18 cellular contexts compared by ENCODE assay signal in the genomic region with DNA sequence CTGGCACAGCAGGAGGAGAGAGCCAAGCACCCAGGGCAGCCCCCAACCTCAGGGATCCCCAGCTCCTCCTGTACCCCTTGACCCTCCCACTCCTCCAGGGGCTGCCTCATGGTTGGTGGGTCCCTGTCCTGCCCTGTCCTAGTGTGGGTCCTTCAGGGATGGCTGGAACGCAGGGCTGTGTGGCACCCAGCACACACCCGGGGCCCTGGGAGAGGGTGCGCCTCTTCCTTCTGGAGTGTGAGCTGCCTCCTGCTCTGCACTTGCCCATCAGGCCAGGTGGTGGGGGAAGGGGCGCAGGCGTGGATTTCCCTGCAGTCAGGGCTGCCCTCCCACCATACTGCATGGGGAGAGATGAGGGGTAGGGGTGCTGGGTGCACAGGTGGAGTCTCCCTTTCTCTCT. TPM values are rescaled to one million over a fixed set of nuclear protein-coding genes. Genes with fewer than 3 reads are reported as not detected.
A peak's percentile ranks its signal among the peaks of the same experiment; 100 is the strongest.
DNase-seq lines count a peak whose midpoint lies in the region; ATAC-seq and TF ChIP-seq lines count a peak whose summit lies in the region.
"Had no signal": no experiment of that assay in that cellular context is flagged by ENCODE, and none has a peak within 500 bp of the region (broad histone marks: within the 10 kb centered on the region; RNA-seq: fewer than 3 reads in every experiment).

No MANE protein-coding gene starts in this region.

- no peaks in the 10 kb centered on the region for H3K79me2 ChIP-seq in SK-N-SH (ENCODE audit: insufficient read depth)

- H3K4me1 ChIP-seq in mesenchymal stem cell (ENCODE audit: control insufficient read depth, insufficient read depth, low read depth, low read length) (peaks cover 5% of the 10 kb centered on the region), SK-N-SH (ENCODE audit: control insufficient read depth in 1 of 2, insufficient read depth in 2 of 2, low read depth in 1 of 2, low read length in 1 of 2) (peaks cover 0 to 3% of the 10 kb centered on the region in 2 experiments; a peak in 1 of 4 replicates)
- H3K4me1 ChIP-seq: SJSA1 had no signal

- no peak overlapping the region for H3K4me3 Mint-ChIP-seq in stimulated activated naive B cell treated with anti-CD40 and anti-IgM and Interleukin-4, amounts not matched to agents 10 μg/mL and 1 μg/mL and 100 μg/mL, for 72 hours
- H3K4me3 Mint-ChIP-seq: CD4-positive, alpha-beta memory T cell had no signal

- peaks cover 22% of the 10 kb centered on the region for H3K9me3 ChIP-seq in mesenchymal stem cell (ENCODE audit: control insufficient read depth, low read length)
- H3K9me3 ChIP-seq in SK-N-SH, result no peaks in the 10 kb centered on the region; the same call in 1 of the 2 replicates

- TF ChIP-seq CTCF in RWPE1 (conservative IDR thresholded peaks at IDR 0.05; ENCODE audit: low read depth) (no peak), SK-N-SH (IDR thresholded peaks at IDR 0.05) (no peak)

- H2AK5ac ChIP-seq in mesenchymal stem cell (ENCODE audit: low read length, severe bottlenecking), result no peak overlapping the region

- H4K20me1 ChIP-seq in SK-N-SH (ENCODE audit: insufficient read depth), result no peaks in the 10 kb centered on the region

- H2BK15ac ChIP-seq in mesenchymal stem cell (ENCODE audit: low read depth, poor library complexity, severe bottlenecking), result no peak overlapping the region

- H3K4ac ChIP-seq in mesenchymal stem cell (ENCODE audit: low read depth in 1 of 2, low read length in 2 of 2), result no peak overlapping the region

- ATAC-seq in GM18861 (IDR thresholded peaks at IDR 0.05; ENCODE audit: unreplicated experiment), result peak; percentile 16
- ATAC-seq in stimulated activated naive B cell treated with anti-CD40 and anti-IgM and Interleukin-4, amounts not matched to agents 10 μg/mL and 1 μg/mL and 100 μg/mL, for 72 hours (replicated peaks), result peak in 1 of 2 donors; percentile 1

- no peak overlapping the region for H2BK5ac ChIP-seq in mesenchymal stem cell (ENCODE audit: low read depth, low read length, poor library complexity, severe bottlenecking)

- no peaks in the 10 kb centered on the region for H3K79me1 ChIP-seq in mesenchymal stem cell (replicated peaks; ENCODE audit: low read length, poor library complexity, severe bottlenecking)

- no peaks in the 10 kb centered on the region for H3F3A ChIP-seq in SK-N-SH (replicated peaks; ENCODE audit: insufficient read depth)

- POLR2A ChIA-PET in RWPE1 (lab: Yijun Ruan, JAX; ENCODE audit: low non-redundant PET), result no interaction called here
- POLR2A ChIA-PET in SK-N-SH (lab: Yijun Ruan, JAX), result interaction anchor here (1.0 kb wide), 1 partner anchor 145 kb away, joined by 3 read pairs; no protein-coding TSS in a partner anchor

- H3K4me3 ChIP-seq in mesenchymal stem cell (ENCODE audit: insufficient read depth in 1 of 2, low read depth in 1 of 2, low read length in 2 of 2) (no peak overlapping the region), SK-N-SH (ENCODE audit: low read depth in 2 of 2, low read length in 1 of 2) (no peak overlapping the region)
- H3K4me3 ChIP-seq: SJSA1 had no signal

- WGBS in mesenchymal stem cell, result 90% methylated on average over 5 of the region's 5 CpGs
- WGBS in SK-N-SH (ENCODE audit: low lambda C conversion rate), result 87% methylated on average over 2 of the region's 5 CpGs

- H3K14ac ChIP-seq in mesenchymal stem cell (ENCODE audit: low read length in 2 of 2), result peak overlapping the region in 1 of 2 experiments; percentile 15

- peak overlapping the region; percentile 62 for H3K27ac Mint-ChIP-seq in stimulated activated naive B cell treated with anti-CD40 and anti-IgM and Interleukin-4, amounts not matched to agents 10 μg/mL and 1 μg/mL and 100 μg/mL, for 72 hours
- H3K27ac Mint-ChIP-seq: CD4-positive, alpha-beta memory T cell had no signal

- H3K9ac ChIP-seq in mesenchymal stem cell (ENCODE audit: low read length) (no peak overlapping the region), SK-N-SH (no peak overlapping the region)

- DNase-seq in RWPE1 (ENCODE audit: low spot score) (no peak), mesenchymal stem cell (no peak), SK-N-SH (no peak), NCI-H146 (lab: John Stamatoyannopoulos, UW) (no peak), caudate nucleus (lab: John Stamatoyannopoulos, UW) (no peak)
- DNase-seq in stimulated activated naive B cell treated with anti-CD40 and anti-IgM and Interleukin-4, amounts not matched to agents 10 μg/mL and 1 μg/mL and 100 μg/mL, for 72 hours, result no peak
- DNase-seq: Calu3; CD4-positive, alpha-beta memory T cell; DMS53; MV-4-11; NCI-H1417 treated with DMSO at 0.1 percent for 48 hours; NCI-H2029 treated with DMSO at 0.1 percent for 48 hours; NCI-H748 treated with DMSO at 0.1 percent for 48 hours; OCI-M1; SW 1271 had no signal

- peaks cover 9 to 12% of the 10 kb centered on the region in 2 donors for H3K27me3 Mint-ChIP-seq in stimulated activated naive B cell treated with anti-CD40 and anti-IgM and Interleukin-4, amounts not matched to agents 10 μg/mL and 1 μg/mL and 100 μg/mL, for 72 hours
- H3K27me3 Mint-ChIP-seq: CD4-positive, alpha-beta memory T cell had no signal

- H2BK12ac ChIP-seq in mesenchymal stem cell (ENCODE audit: low read length in 2 of 2), result no peak overlapping the region

- H4K8ac ChIP-seq in mesenchymal stem cell (ENCODE audit: low read length), result no peak overlapping the region

- no peak for TF ChIP-seq EP300 in SK-N-SH (IDR thresholded peaks at IDR 0.05; ENCODE audit: borderline replicate concordance in 1 of 2, low read depth in 1 of 2, low read length in 1 of 2)

- H3K36me3 Mint-ChIP-seq in stimulated activated naive B cell treated with anti-CD40 and anti-IgM and Interleukin-4, amounts not matched to agents 10 μg/mL and 1 μg/mL and 100 μg/mL, for 72 hours, result peaks cover 1 to 11% of the 10 kb centered on the region in 2 donors

- no peak for TF ChIP-seq RAD21 in SK-N-SH (IDR thresholded peaks at IDR 0.05; ENCODE audit: low read length)

- H3K4me2 ChIP-seq in mesenchymal stem cell (ENCODE audit: low read length, poor library complexity, severe bottlenecking) (no peak overlapping the region), SK-N-SH (no peak overlapping the region)

- no peaks in the 10 kb centered on the region for H3K36me3 ChIP-seq in mesenchymal stem cell (ENCODE audit: control insufficient read depth in 1 of 2, insufficient read depth in 2 of 2, low read depth in 1 of 2, low read length in 2 of 2)
- H3K36me3 ChIP-seq in SK-N-SH (replicated peaks in 1 of 2; ENCODE audit: control insufficient read depth in 1 of 2, insufficient read depth in 2 of 2, low read length in 1 of 2), result no peaks in the 10 kb centered on the region
- H3K36me3 ChIP-seq: SJSA1 had no signal

- no peaks in the 10 kb centered on the region for H3K9me2 ChIP-seq in SK-N-SH

- H3K27me3 ChIP-seq in mesenchymal stem cell (ENCODE audit: control insufficient read depth in 1 of 2, insufficient read depth in 1 of 2, low read length in 2 of 2) (peaks cover 8 to 12% of the 10 kb centered on the region in 2 experiments), SK-N-SH (ENCODE audit: insufficient read depth) (no peaks in the 10 kb centered on the region)
- H3K27me3 ChIP-seq: SJSA1 had no signal

- H2AFZ ChIP-seq in mesenchymal stem cell (ENCODE audit: low read depth, low read length), result no peak overlapping the region
- no peak overlapping the region for H2AFZ ChIP-seq in SK-N-SH (ENCODE audit: low read depth)

- H3K27ac ChIP-seq in RWPE1 (peak overlapping the region; percentile 21), mesenchymal stem cell (ENCODE audit: low read length, poor library complexity, severe bottlenecking) (no peak overlapping the region), SK-N-SH (ENCODE audit: low read depth in 2 of 2, low read length in 1 of 2) (no peak overlapping the region), caudate nucleus (ENCODE audit: low read depth, low read length) (no peak overlapping the region)
- H3K27ac ChIP-seq: SJSA1 had no signal

- H2BK120ac ChIP-seq in mesenchymal stem cell (ENCODE audit: low read depth, low read length), result no peak overlapping the region

- H4K91ac ChIP-seq in mesenchymal stem cell (ENCODE audit: low read length), result peak overlapping the region; percentile 34

- H3K4me1 Mint-ChIP-seq in stimulated activated naive B cell treated with anti-CD40 and anti-IgM and Interleukin-4, amounts not matched to agents 10 μg/mL and 1 μg/mL and 100 μg/mL, for 72 hours, result peaks cover 30 to 45% of the 10 kb centered on the region in 2 donors

- H3K9me3 Mint-ChIP-seq in stimulated activated naive B cell treated with anti-CD40 and anti-IgM and Interleukin-4, amounts not matched to agents 10 μg/mL and 1 μg/mL and 100 μg/mL, for 72 hours, result peaks cover 4 to 8% of the 10 kb centered on the region in 2 donors

- H3K23ac ChIP-seq in mesenchymal stem cell (ENCODE audit: low read length in 2 of 2), result no peak overlapping the region

- CTCF ChIA-PET in RWPE1 (lab: Yijun Ruan, JAX) (no interaction called here), SK-N-SH (lab: Yijun Ruan, JAX) (interaction anchor here (0.9 to 1.2 kb wide), 2 partner anchors 42 to 242 kb away, joined by 3 to 4 read pairs; a partner anchor contains a TSS)

- peak overlapping the region; percentile 1 to 6 for H3K18ac ChIP-seq in mesenchymal stem cell (ENCODE audit: low read depth in 1 of 2, low read length in 2 of 2)

TF ChIP-seq in SK-N-SH, 30 proteins besides CTCF, POLR2A, EP300 and RAD21 (continues in another document):
- no peak for TF ChIP-seq TAF1 (IDR thresholded peaks at IDR 0.05; ENCODE audit: borderline replicate concordance, low read depth, low read length)
- TF ChIP-seq GABPA (IDR thresholded peaks at IDR 0.05; ENCODE audit: low read depth), result no peak
- no peak for TF ChIP-seq NRF1 (IDR thresholded peaks at IDR 0.05; ENCODE audit: low read depth, low read length)
- no peak for TF ChIP-seq JUND (IDR thresholded peaks at IDR 0.05)
- TF ChIP-seq RCOR1 (IDR thresholded peaks at IDR 0.05; ENCODE audit: low read length), result no peak
- TF ChIP-seq FOXJ3 (CRISPR knock-in tag; IDR thresholded peaks at IDR 0.05), result no peak
- TF ChIP-seq TEAD4 (IDR thresholded peaks at IDR 0.05; ENCODE audit: borderline replicate concordance, insufficient read depth), result no peak
- no peak for TF ChIP-seq RFX5 (IDR thresholded peaks at IDR 0.05; ENCODE audit: low read length)
- TF ChIP-seq YY1 (IDR thresholded peaks at IDR 0.05; ENCODE audit: low read depth), result no peak
- TF ChIP-seq SIN3A (IDR thresholded peaks at IDR 0.05; ENCODE audit: borderline replicate concordance, low read depth, low read length), result no peak
- TF ChIP-seq TCF12 (IDR thresholded peaks at IDR 0.05), result no peak
- no peak for TF ChIP-seq NFIC (IDR thresholded peaks at IDR 0.05; ENCODE audit: borderline replicate concordance)
- no peak for TF ChIP-seq POLR2AphosphoS5 (IDR thresholded peaks at IDR 0.05; ENCODE audit: low read depth, low read length)

RNA-seq across cellular contexts. Expression of a gene that starts 42.6 kb away (rescaled TPM):
- polyA plus RNA-seq in mesenchymal stem cell (2013, experiment 1 of 2), result 22.8 TPM
- polyA plus RNA-seq in mesenchymal stem cell (2013, experiment 2 of 2), result 21.9 TPM
- polyA plus RNA-seq in SK-N-SH (2012; rRNA removed), result 6.3 and 8.6 TPM in 2 replicates
- polyA plus RNA-seq in SK-N-SH (2012; cell fraction: cytosol; rRNA removed), result 4.7 and 6.1 TPM in 2 replicates
- 28.4 and 39.6 TPM in 2 replicates for polyA plus RNA-seq in SK-N-SH (2012; cell fraction: nucleus; rRNA removed)

RNA-seq across cellular contexts. Expression of a gene that starts 55.8 kb away (rescaled TPM):
- polyA plus RNA-seq in mesenchymal stem cell (2013, experiment 1 of 2), result not detected
- polyA plus RNA-seq in mesenchymal stem cell (2013, experiment 2 of 2), result not detected
- not detected in 2 replicates for polyA plus RNA-seq in SK-N-SH (2012; rRNA removed)
- not detected in 2 replicates for polyA plus RNA-seq in SK-N-SH (2012; cell fraction: cytosol; rRNA removed)
- polyA plus RNA-seq in SK-N-SH (2012; cell fraction: nucleus; rRNA removed), result not detected in 2 replicates
- polyA plus RNA-seq: CD4-positive, alpha-beta memory T cell; IgD-negative memory B cell had no signal
